Comparison of ENCODE assay signal across 8 cellular contexts in genomic region chr4:7266525-7267292, GRCh38.
DNase-seq lines count a peak whose midpoint lies in the region; ATAC-seq and TF ChIP-seq lines count a peak whose summit lies in the region.

No MANE protein-coding gene starts in this region.

- no peaks in the 10 kb centered on the region for H3K27me3 ChIP-seq in H7 (ENCODE audit: control insufficient read depth, insufficient read depth, low read length)
- H3K27me3 ChIP-seq in SJSA1 (replicated peaks): no peaks in the 10 kb centered on the region
- H3K27me3 ChIP-seq in body of pancreas: no peaks in the 10 kb centered on the region

- H3K4me1 ChIP-seq in SJSA1 (replicated peaks) (peaks cover 26% of the 10 kb centered on the region), body of pancreas (no peaks in the 10 kb centered on the region)

- H3K4me3 ChIP-seq in H7 (ENCODE audit: insufficient read depth, low read depth, low read length) (no peak overlapping the region), SJSA1 (no peak overlapping the region), fibroblast of pulmonary artery (replicated peaks; ENCODE audit: low read depth, low read length) (no peak overlapping the region), skeletal muscle cell (ENCODE audit: low read depth, low read length) (no peak overlapping the region), body of pancreas (no peak overlapping the region)

- H3K4me3 Mint-ChIP-seq in activated T-helper 1 cell treated with anti-CD3 and anti-CD28 coated beads, Interleukin-12 subunit alpha, Interleukin-12 subunit beta, Interleukin-2, Interleukin-4 antibody, amounts not matched to agents 30 ng/mL and 10 ng/mL and 1 ng/mL, durations not matched to agents 14 hours and 24 hours and 36 hours: no peak overlapping the region

- no peaks in the 10 kb centered on the region for H3K4me1 Mint-ChIP-seq in activated T-helper 1 cell treated with anti-CD3 and anti-CD28 coated beads, Interleukin-12 subunit alpha, Interleukin-12 subunit beta, Interleukin-2, Interleukin-4 antibody, amounts not matched to agents 30 ng/mL and 10 ng/mL and 1 ng/mL, durations not matched to agents 14 hours and 24 hours and 36 hours (ENCODE audit: low read depth)

- ATAC-seq in body of pancreas: no peak

- no peaks in the 10 kb centered on the region for H3K36me3 Mint-ChIP-seq in activated T-helper 1 cell treated with anti-CD3 and anti-CD28 coated beads, Interleukin-12 subunit alpha, Interleukin-12 subunit beta, Interleukin-2, Interleukin-4 antibody, amounts not matched to agents 30 ng/mL and 10 ng/mL and 1 ng/mL, durations not matched to agents 14 hours and 24 hours and 36 hours (ENCODE audit: low read depth)

- no peaks in the 10 kb centered on the region for H3K9me3 Mint-ChIP-seq in activated T-helper 1 cell treated with anti-CD3 and anti-CD28 coated beads, Interleukin-12 subunit alpha, Interleukin-12 subunit beta, Interleukin-2, Interleukin-4 antibody, amounts not matched to agents 30 ng/mL and 10 ng/mL and 1 ng/mL, durations not matched to agents 14 hours and 24 hours and 36 hours

- H3K27ac ChIP-seq in SJSA1: peak overlapping the region; percentile 86
- no peak overlapping the region for H3K27ac ChIP-seq in body of pancreas

- H3K9me3 ChIP-seq in SJSA1 (replicated peaks) (no peaks in the 10 kb centered on the region), body of pancreas (no peaks in the 10 kb centered on the region)

- H3K27ac Mint-ChIP-seq in activated T-helper 1 cell treated with anti-CD3 and anti-CD28 coated beads, Interleukin-12 subunit alpha, Interleukin-12 subunit beta, Interleukin-2, Interleukin-4 antibody, amounts not matched to agents 30 ng/mL and 10 ng/mL and 1 ng/mL, durations not matched to agents 14 hours and 24 hours and 36 hours: no peak overlapping the region

- WGBS in body of pancreas, 2 donors: 61 to 65% methylated on average over 11 to 18 of the region's 18 CpGs

- H3K36me3 ChIP-seq in H7 (replicated peaks; ENCODE audit: control insufficient read depth, insufficient read depth, low read length) (no peaks in the 10 kb centered on the region), SJSA1 (no peaks in the 10 kb centered on the region), body of pancreas (replicated peaks in 1 of 2; ENCODE audit: insufficient read depth in 1 of 2, low read depth in 2 of 2) (no peaks in the 10 kb centered on the region)

- H3K27me3 Mint-ChIP-seq in activated T-helper 1 cell treated with anti-CD3 and anti-CD28 coated beads, Interleukin-12 subunit alpha, Interleukin-12 subunit beta, Interleukin-2, Interleukin-4 antibody, amounts not matched to agents 30 ng/mL and 10 ng/mL and 1 ng/mL, durations not matched to agents 14 hours and 24 hours and 36 hours (ENCODE audit: insufficient read depth): no peaks in the 10 kb centered on the region

- DNase-seq in H7 (peak; percentile 91), SJSA1 (ENCODE audit: low read depth in 1 of 2, low spot score in 2 of 2) (peak; percentile 71 to 87), fibroblast of pulmonary artery (ENCODE audit: low read depth) (peak; percentile 63), skeletal muscle cell (ENCODE audit: low read depth) (peak; percentile 60), body of pancreas (no peak), NCI-H1092 (lab: John Stamatoyannopoulos, UW) (no peak), DMS153 (lab: John Stamatoyannopoulos, UW) (no peak)
- no peak for DNase-seq in activated T-helper 1 cell treated with anti-CD3 and anti-CD28 coated beads, Interleukin-12 subunit alpha, Interleukin-12 subunit beta, Interleukin-2, Interleukin-4 antibody, amounts not matched to agents 30 ng/mL and 10 ng/mL and 1 ng/mL, durations not matched to agents 14 hours and 24 hours and 36 hours (ENCODE audit: low spot score)

- intact Hi-C loops in body of pancreas (cut with DNase I): no loop called here
- intact Hi-C loops in activated T-helper 1 cell treated with anti-CD3 and anti-CD28 coated beads, Interleukin-12 subunit alpha, Interleukin-12 subunit beta, Interleukin-2, Interleukin-4 antibody, amounts not matched to agents 30 ng/mL and 10 ng/mL and 1 ng/mL, durations not matched to agents 14 hours and 24 hours and 36 hours (cut with micrococcal nuclease): loop anchor here (10.0 kb wide), 1 partner anchor 1658 kb away; no protein-coding TSS in a partner anchor

- TF ChIP-seq CTCF in fibroblast of pulmonary artery (IDR thresholded peaks at IDR 0.05; ENCODE audit: low read length, missing control alignments) (no peak), body of pancreas (IDR thresholded peaks at IDR 0.05) (no peak)

- TF ChIP-seq POLR2A in body of pancreas (IDR thresholded peaks at IDR 0.05): no peak

Comparison
In these comparisons a context has a peak if more than half of its experiments do, and no peak if none do; other contexts are left out.
1. DNase-seq: peak in H7 (single experiment), SJSA1 (2 of 2), fibroblast of pulmonary artery (single experiment) and skeletal muscle cell (single experiment); none in body of pancreas (0 of 4), NCI-H1092 (single experiment), DMS153 (single experiment) and activated T-helper 1 cell treated with anti-CD3 and anti-CD28 coated beads, Interleukin-12 subunit alpha, Interleukin-12 subunit beta, Interleukin-2, Interleukin-4 antibody, amounts not matched to agents 30 ng/mL and 10 ng/mL and 1 ng/mL, durations not matched to agents 14 hours and 24 hours and 36 hours (single experiment).